ENCODE assay signal across 20 cellular contexts in genomic region chr13:108281941-108282340, GRCh38. TPM values are rescaled to one million over a fixed set of nuclear protein-coding genes. Genes with fewer than 3 reads are reported as not detected.
DNase-seq lines count a peak whose midpoint lies in the region; ATAC-seq and TF ChIP-seq lines count a peak whose summit lies in the region.
"Had no signal": no experiment of that assay in that cellular context is flagged by ENCODE, and none has a peak within 500 bp of the region (broad histone marks: within the 10 kb centered on the region; RNA-seq: fewer than 3 reads in every experiment).

No MANE protein-coding gene starts in this region.

- no peak for TF ChIP-seq CTCF in CD14-positive monocyte (IDR thresholded peaks at IDR 0.05)
- no peak for TF ChIP-seq CTCF in GM20000 (IDR thresholded peaks at IDR 0.05; ENCODE audit: extremely low read depth, missing control alignments)

- H3K4me3 ChIP-seq in SK-N-MC, result no peak overlapping the region

- no peaks in the 10 kb centered on the region for H3K36me3 ChIP-seq in SK-N-MC (ENCODE audit: insufficient read depth, low read length)

- H3K9ac ChIP-seq in SK-N-MC (ENCODE audit: insufficient read length), result peak overlapping the region; percentile 11

- 0 out of 2 replicates have a peak overlapping the region, but pooled peaks have one; percentile 58 for H3K27ac ChIP-seq in SK-N-MC

- H3K9me3 ChIP-seq in SK-N-MC (ENCODE audit: low read depth, low read length), result no peaks in the 10 kb centered on the region

- no peak for DNase-seq in CD14-positive monocyte (ENCODE audit: low spot score)
- peak; percentile 72 for DNase-seq in NCI-H226
- DNase-seq in SK-N-MC (ENCODE audit: low read depth, low spot score), result no peak
- DNase-seq in left colon, result no peak
- no peak for DNase-seq in RKO (ENCODE audit: low spot score)
- no peak for DNase-seq in GM20000 (ENCODE audit: low spot score)
- DNase-seq: CD8-positive, alpha-beta memory T cell; DMS79; HCEC 1CT; Kasumi-1; MM.1S; NCI-H1436; NCI-H2029 treated with DMSO at 0.1 percent for 48 hours; NCI-H510A treated with DMSO at 0.1 percent for 48 hours; NCI-H82; PC-3; T-helper 1 cell had no signal

- intact Hi-C loops in CD14-positive monocyte (cut with micrococcal nuclease) (no loop called here), left colon (cut with DNase I, micrococcal nuclease) (no loop called here)
- intact Hi-C loops in dendritic cell treated with granulocyte-macrophage colony-stimulating factor and Interleukin-4, amounts not matched to agents 40 ng/mL and 50 ng/mL, for 4 days (cut with micrococcal nuclease), result no loop called here

- H3K9me3 Mint-ChIP-seq in CD14-positive monocyte, result peaks cover 0 to 9% (median 2%) of the 10 kb centered on the region in 7 donors
- H3K9me3 Mint-ChIP-seq in dendritic cell treated with granulocyte-macrophage colony-stimulating factor and Interleukin-4, amounts not matched to agents 40 ng/mL and 50 ng/mL, for 4 days, result peaks cover 10% of the 10 kb centered on the region
- H3K9me3 Mint-ChIP-seq: CD8-positive, alpha-beta memory T cell had no signal

- peak overlapping the region; percentile 82 to 96 (median 93) for H3K27ac Mint-ChIP-seq in CD14-positive monocyte
- peak overlapping the region; percentile 77 for H3K27ac Mint-ChIP-seq in dendritic cell treated with granulocyte-macrophage colony-stimulating factor and Interleukin-4, amounts not matched to agents 40 ng/mL and 50 ng/mL, for 4 days
- H3K27ac Mint-ChIP-seq: CD8-positive, alpha-beta memory T cell had no signal

- no peak for ATAC-seq in left colon
- no peak for ATAC-seq in GM21529 (IDR thresholded peaks at IDR 0.05; ENCODE audit: unreplicated experiment)
- ATAC-seq: PC-3 had no signal

- peak overlapping the region; percentile 65 to 80 for H3K4me3 Mint-ChIP-seq in CD14-positive monocyte
- H3K4me3 Mint-ChIP-seq in dendritic cell treated with granulocyte-macrophage colony-stimulating factor and Interleukin-4, amounts not matched to agents 40 ng/mL and 50 ng/mL, for 4 days, result peak overlapping the region; percentile 57
- H3K4me3 Mint-ChIP-seq: CD8-positive, alpha-beta memory T cell had no signal

- peaks cover 36% of the 10 kb centered on the region for H3K4me1 Mint-ChIP-seq in CD14-positive monocyte
- peaks cover 46% of the 10 kb centered on the region for H3K4me1 Mint-ChIP-seq in dendritic cell treated with granulocyte-macrophage colony-stimulating factor and Interleukin-4, amounts not matched to agents 40 ng/mL and 50 ng/mL, for 4 days (ENCODE audit: low read depth)
- H3K4me1 Mint-ChIP-seq: CD8-positive, alpha-beta memory T cell had no signal

- H3K36me3 Mint-ChIP-seq in CD14-positive monocyte, result peaks cover 30 to 41% of the 10 kb centered on the region in 2 donors
- H3K36me3 Mint-ChIP-seq in dendritic cell treated with granulocyte-macrophage colony-stimulating factor and Interleukin-4, amounts not matched to agents 40 ng/mL and 50 ng/mL, for 4 days (ENCODE audit: low read depth), result peaks cover 57% of the 10 kb centered on the region

- H3K27me3 Mint-ChIP-seq in CD14-positive monocyte (ENCODE audit: low read depth in 3 of 3), result no peaks in the 10 kb centered on the region
- H3K27me3 Mint-ChIP-seq in dendritic cell treated with granulocyte-macrophage colony-stimulating factor and Interleukin-4, amounts not matched to agents 40 ng/mL and 50 ng/mL, for 4 days, result no peaks in the 10 kb centered on the region

RNA-seq across cellular contexts. Expression of gene TNFSF13B, which starts 12.4 kb away (rescaled TPM):
- 100 to 1,000 TPM; 558 to 587 TPM for polyA plus RNA-seq in CD14-positive monocyte
- total RNA-seq in left colon, result 1 to 10 TPM; 1.4 to 3.6 TPM
- total RNA-seq: A172, PC-3 had no signal
